11 cellular contexts compared by ENCODE assay signal in genomic region chr16:72946063-72946462, GRCh38.
"Had no signal": no experiment of that assay in that cellular context is flagged by ENCODE, and none has a peak within 500 bp of the region (broad histone marks: within the 10 kb centered on the region; RNA-seq: fewer than 3 reads in every experiment).

No MANE protein-coding gene starts in this region.

- DNase-seq: activated CD4-positive, alpha-beta memory T cell treated with anti-CD3 and anti-CD28 coated beads for 36 hours; activated CD4-positive, alpha-beta T cell treated with anti-CD3 and anti-CD28 coated beads for 1 hour; activated naive CD4-positive, alpha-beta T cell treated with anti-CD3 and anti-CD28 coated beads for 36 hours; foreskin fibroblast; islet precursor cell; midbrain; naive B cell; stimulated activated CD4-positive, alpha-beta T cell treated with anti-CD3 and anti-CD28 coated beads, Interleukin-15, amount 100 ng/mL, for 24 hours; T-helper 9 cell had no signal

- H3K9me3 Mint-ChIP-seq: activated CD4-positive, alpha-beta memory T cell treated with anti-CD3 and anti-CD28 coated beads for 36 hours; activated naive CD4-positive, alpha-beta T cell treated with anti-CD3 and anti-CD28 coated beads for 36 hours; naive B cell had no signal

- H3K27ac Mint-ChIP-seq: activated CD4-positive, alpha-beta memory T cell treated with anti-CD3 and anti-CD28 coated beads for 36 hours; activated naive CD4-positive, alpha-beta T cell treated with anti-CD3 and anti-CD28 coated beads for 36 hours had no signal

- H3K9me3 ChIP-seq: esophagus muscularis mucosa had no signal

- H3K4me3 Mint-ChIP-seq: activated CD4-positive, alpha-beta memory T cell treated with anti-CD3 and anti-CD28 coated beads for 36 hours; activated naive CD4-positive, alpha-beta T cell treated with anti-CD3 and anti-CD28 coated beads for 36 hours; naive B cell had no signal

- H3K4me3 ChIP-seq: esophagus muscularis mucosa had no signal

- H3K27me3 ChIP-seq: esophagus muscularis mucosa had no signal

- H3K27me3 Mint-ChIP-seq: activated CD4-positive, alpha-beta memory T cell treated with anti-CD3 and anti-CD28 coated beads for 36 hours; naive B cell had no signal

- H3K36me3 Mint-ChIP-seq: activated CD4-positive, alpha-beta memory T cell treated with anti-CD3 and anti-CD28 coated beads for 36 hours had no signal

- H3K27ac ChIP-seq: RWPE1 had no signal
